Comparison of ENCODE assay signal across 8 cellular contexts in the genomic region with DNA sequence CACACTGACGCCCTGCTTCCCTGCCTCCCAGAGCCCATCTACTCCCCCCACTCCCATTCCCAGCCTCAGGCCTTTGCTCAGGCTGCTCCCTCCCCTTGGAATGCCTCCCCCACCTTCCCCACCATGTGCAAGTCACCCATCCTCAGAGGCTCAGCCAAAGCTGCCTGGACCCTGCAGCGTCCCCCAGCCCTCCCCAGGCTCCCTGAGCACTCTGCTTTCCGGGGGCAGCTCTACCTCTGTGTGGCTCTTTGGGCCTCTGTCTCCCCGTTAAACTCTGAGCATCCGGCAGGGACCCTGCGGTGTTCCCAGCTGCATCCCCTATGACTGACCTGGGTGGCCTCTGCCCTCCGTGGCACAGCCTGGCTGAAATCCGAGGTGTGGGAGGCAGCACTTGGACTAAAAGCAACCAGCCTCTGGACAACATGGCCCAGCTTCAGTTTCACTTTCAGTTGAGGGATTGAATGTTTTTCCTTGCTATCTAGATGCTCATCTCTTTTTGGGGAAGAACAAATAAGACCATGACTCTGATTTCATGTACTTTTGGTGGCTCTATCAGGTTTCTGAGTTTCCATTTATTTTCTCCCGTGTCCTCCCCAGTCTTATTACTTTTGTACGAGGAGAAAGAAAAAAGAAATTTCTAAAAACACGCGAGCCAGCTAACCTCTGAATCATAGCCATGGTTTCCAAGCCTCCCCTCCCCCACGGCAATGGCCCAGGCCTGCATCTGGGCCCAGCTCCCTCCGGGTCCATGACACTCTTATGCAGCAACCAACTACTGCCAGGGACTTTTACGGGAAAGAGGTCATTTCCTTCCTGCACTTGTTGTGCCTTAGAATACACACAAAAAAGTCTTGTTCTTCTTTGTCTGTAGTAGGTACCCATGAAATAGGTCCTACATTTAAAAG. TPM values are rescaled to one million over a fixed set of nuclear protein-coding genes. Genes with fewer than 3 reads are reported as not detected.
DNase-seq lines count a peak whose midpoint lies in the region; ATAC-seq and TF ChIP-seq lines count a peak whose summit lies in the region.

No MANE protein-coding gene starts in this region.

- H3K4me3 ChIP-seq in epithelial cell of esophagus (ENCODE audit: low read length) (no peak overlapping the region), mucosa of descending colon (no peak overlapping the region)

- intact Hi-C loops in mucosa of descending colon (cut with DNase I, micrococcal nuclease) = no loop called here

- peaks cover 12% of the 10 kb centered on the region for H3K4me1 ChIP-seq in mucosa of descending colon (ENCODE audit: low read depth)

- H3K36me3 ChIP-seq in mucosa of descending colon (ENCODE audit: low read depth) = no peaks in the 10 kb centered on the region

- TF ChIP-seq CTCF in epithelial cell of esophagus (IDR thresholded peaks at IDR 0.05; ENCODE audit: insufficient read depth, low read depth, low read length, missing control alignments) = no peak
- TF ChIP-seq CTCF in mucosa of descending colon (IDR thresholded peaks at IDR 0.05) = no peak

- H3K9me3 ChIP-seq in mucosa of descending colon = no peaks in the 10 kb centered on the region

- peak; percentile 58 for ATAC-seq in mucosa of descending colon
- no peak for ATAC-seq in HG03097 (IDR thresholded peaks at IDR 0.05; ENCODE audit: low FRiP score, unreplicated experiment)

- DNase-seq in COLO829 (ENCODE audit: low spot score) = peak; percentile 56
- DNase-seq in NCI-H2196 (lab: John Stamatoyannopoulos, UW; ENCODE audit: unreplicated experiment) = peak; percentile 59
- peak; percentile 71 for DNase-seq in activated T-cell treated with anti-CD3 and anti-CD28 coated beads for 4 hours
- DNase-seq in epithelial cell of esophagus (ENCODE audit: low read depth) = peak; percentile 60
- peak; percentile 67 to 75 (median 74) for DNase-seq in mucosa of descending colon
- peak; percentile 31 to 45 for DNase-seq in stimulated activated CD8-positive, alpha-beta memory T cell treated with anti-CD3 and anti-CD28 coated beads, Interleukin-2, amount 100 ng/mL, for 1 hour (ENCODE audit: low read depth in 2 of 2)
- DNase-seq in NCI-H128 (lab: John Stamatoyannopoulos, UW; ENCODE audit: unreplicated experiment) = no peak

RNA-seq across cellular contexts. Expression of a gene that starts 3.8 kb away (rescaled TPM):
- 10 to 100 TPM; 11.4 to 29.3 (median 20.5) TPM for total RNA-seq in mucosa of descending colon

RNA-seq across cellular contexts. Expression of a gene that starts 44.8 kb away (rescaled TPM):
- 1 to 10 TPM; 1.7 to 4.3 (median 2.7) TPM for total RNA-seq in mucosa of descending colon
